ENCODE assay signal across 8 cellular contexts in genomic region chr5:163696270-163696887, GRCh38.
A peak's percentile ranks its signal among the peaks of the same experiment; 100 is the strongest.
DNase-seq lines count a peak whose midpoint lies in the region; ATAC-seq, FAIRE-seq and TF ChIP-seq lines count a peak whose summit lies in the region.

No MANE protein-coding gene starts in this region.

- no peaks in the 10 kb centered on the region for H3K27me3 ChIP-seq in bronchial epithelial cell (ENCODE audit: control insufficient read depth, insufficient read depth, low read length)

- no peaks in the 10 kb centered on the region for H3K36me3 ChIP-seq in bronchial epithelial cell (ENCODE audit: control insufficient read depth, insufficient read depth, low read length)

- no peak for FAIRE-seq in bronchial epithelial cell (lab: Jason Lieb, UNC)

- ATAC-seq in GM21526 (IDR thresholded peaks at IDR 0.05; ENCODE audit: low FRiP score, unreplicated experiment) (peak; percentile 94), HG03575 (IDR thresholded peaks at IDR 0.05; ENCODE audit: extremely low read depth, insufficient number of reproducible peaks, low FRiP score, unreplicated experiment) (peak; percentile 84)

- no peaks in the 10 kb centered on the region for H3K36me3 Mint-ChIP-seq in type B pancreatic cell

- no peak overlapping the region for H3K4me3 Mint-ChIP-seq in type B pancreatic cell

- H3K4me3 ChIP-seq in bronchial epithelial cell (ENCODE audit: low read depth, low read length), result no peak overlapping the region

- H3K9me3 Mint-ChIP-seq in type B pancreatic cell, result no peaks in the 10 kb centered on the region

- peaks cover 15% of the 10 kb centered on the region for H3K27me3 Mint-ChIP-seq in type B pancreatic cell

- H3K4me1 Mint-ChIP-seq in type B pancreatic cell (ENCODE audit: unreplicated experiment), result peaks cover 18% of the 10 kb centered on the region

- DNase-seq in GM04504 (ENCODE audit: low read depth), result peak; percentile 11
- DNase-seq in NOMO-1 treated with dmso at 0.1 percent for 144 hours (lab: John Stamatoyannopoulos, UW; ENCODE audit: unreplicated experiment), result peak; percentile 69
- peak; percentile 67 for DNase-seq in bronchial epithelial cell (ENCODE audit: low read depth)
- DNase-seq in kidney glomerular epithelial cell (lab: John Stamatoyannopoulos, UW), result peak; percentile 46
- DNase-seq in type B pancreatic cell (ENCODE audit: extremely low spot score, unreplicated experiment), result no peak
- DNase-seq in NK-92 (lab: John Stamatoyannopoulos, UW; ENCODE audit: unreplicated experiment), result no peak

- TF ChIP-seq CTCF in bronchial epithelial cell (IDR thresholded peaks at IDR 0.05; ENCODE audit: insufficient read depth, low read length, severe bottlenecking) (peak; percentile 79), type B pancreatic cell (conservative IDR thresholded peaks at IDR 0.05) (peak; percentile 83)

- no peak overlapping the region for H3K27ac Mint-ChIP-seq in type B pancreatic cell

Comparison
In these comparisons a context has a peak if more than half of its experiments do, and no peak if none do; other contexts are left out.
1. DNase-seq: peak in GM04504 (single experiment), NOMO-1 treated with dmso at 0.1 percent for 144 hours (single experiment), bronchial epithelial cell (single experiment) and kidney glomerular epithelial cell (single experiment); none in type B pancreatic cell (single experiment) and NK-92 (single experiment).